Comparison of ENCODE assay signal across 8 cellular contexts in the genomic region with DNA sequence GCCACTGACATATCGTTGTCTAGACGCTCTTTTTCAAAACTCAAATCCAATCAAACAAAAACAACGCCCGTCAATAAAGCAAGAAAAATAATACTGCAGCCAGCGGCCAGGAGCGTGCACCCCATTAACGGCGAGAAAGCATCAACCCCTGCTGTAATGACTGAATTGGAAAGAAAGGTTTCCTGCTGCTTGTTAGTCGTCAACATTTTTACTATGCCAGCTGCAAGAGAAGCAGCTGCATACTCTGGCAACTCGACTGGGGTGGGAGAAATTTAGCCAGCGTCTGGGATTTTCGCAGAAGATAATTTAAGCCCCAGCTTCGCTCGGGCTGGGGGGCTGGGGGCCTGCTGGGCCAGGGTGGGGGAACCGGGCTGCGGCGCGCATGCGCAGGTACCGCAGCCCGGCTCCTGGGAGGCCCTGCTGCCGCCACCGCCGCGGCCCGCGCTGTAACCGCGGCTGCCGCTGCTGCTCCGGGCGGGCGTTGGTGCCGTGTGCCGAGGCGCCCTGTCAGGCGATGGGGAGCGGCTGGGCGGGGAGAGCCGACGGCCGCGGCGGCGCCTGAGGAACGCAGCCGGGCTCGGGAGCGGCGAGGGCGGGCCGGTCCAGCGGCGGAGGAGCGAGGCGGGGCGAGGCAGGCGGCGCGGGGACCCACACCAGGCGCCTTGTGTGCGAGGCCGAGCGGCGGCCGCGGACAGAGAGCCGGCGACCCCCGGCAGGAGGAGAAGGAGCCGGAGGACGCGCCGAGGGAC. TPM values are rescaled to one million over a fixed set of nuclear protein-coding genes. Genes with fewer than 3 reads are reported as not detected.
DNase-seq lines count a peak whose midpoint lies in the region; ATAC-seq and TF ChIP-seq lines count a peak whose summit lies in the region.

No MANE protein-coding gene starts in this region.

- H3K27ac ChIP-seq in ACC112 (ENCODE audit: low read depth, low read length): peak overlapping the region; percentile 79

- H3K27me3 ChIP-seq in ACC112 (ENCODE audit: insufficient read depth, low read length): no peaks in the 10 kb centered on the region
- H3K27me3 ChIP-seq in kidney epithelial cell (ENCODE audit: control insufficient read depth, insufficient read depth, low read length): no peaks in the 10 kb centered on the region

- ATAC-seq in GM18867 (IDR thresholded peaks at IDR 0.05; ENCODE audit: unreplicated experiment) (peak; percentile 56), HG03095 (IDR thresholded peaks at IDR 0.05; ENCODE audit: unreplicated experiment) (peak; percentile 43)

- H3K79me2 ChIP-seq in ACC112 (ENCODE audit: control insufficient read depth, insufficient read depth, low read length, unreplicated experiment): peaks cover 54% of the 10 kb centered on the region

- peak; percentile 70 for DNase-seq in NCI-H2196 treated with DMSO at 0.1 percent for 48 hours (lab: John Stamatoyannopoulos, UW; ENCODE audit: unreplicated experiment)
- peak; percentile 21 to 55 (median 42) for DNase-seq in activated CD4-positive, CD25-positive, alpha-beta regulatory T cell (lab: John Stamatoyannopoulos, UW)
- DNase-seq in central memory CD4-positive, alpha-beta T cell: peak; percentile 79
- peak; percentile 12 for DNase-seq in kidney epithelial cell (ENCODE audit: low read depth)
- DNase-seq in stimulated activated CD4-positive, alpha-beta T cell treated with anti-CD3 and anti-CD28 coated beads, Interleukin-15, amount 100 ng/mL, for 1 hour (ENCODE audit: low read depth in 1 of 2, low spot score in 1 of 2): peak; percentile 58 to 60

- TF ChIP-seq CTCF in kidney epithelial cell (IDR thresholded peaks at IDR 0.05; ENCODE audit: insufficient read depth, low read length, poor library complexity, severe bottlenecking): no peak

- peak overlapping the region; percentile 73 for H2AFZ ChIP-seq in ACC112 (ENCODE audit: low read length, unreplicated experiment)

- peak overlapping the region; percentile 97 for H3K4me3 ChIP-seq in ACC112 (ENCODE audit: low read depth, low read length)
- peak overlapping the region; percentile 91 for H3K4me3 ChIP-seq in kidney epithelial cell (ENCODE audit: low read depth, low read length)

- H3K4me1 ChIP-seq in ACC112 (ENCODE audit: control insufficient read depth, insufficient read depth, low read length, unreplicated experiment): peaks cover 12% of the 10 kb centered on the region

- H3K36me3 ChIP-seq in ACC112 (ENCODE audit: insufficient read depth, low read length) (no peaks in the 10 kb centered on the region), kidney epithelial cell (ENCODE audit: control insufficient read depth, insufficient read depth, low read length) (no peaks in the 10 kb centered on the region)

RNA-seq across cellular contexts. Expression of gene STXBP5, which starts 0.7 kb away (rescaled TPM):
- 15.8 and 18.6 TPM in 2 replicates for total RNA-seq in kidney epithelial cell

Comparison
In these comparisons a context has a peak if more than half of its experiments do, and no peak if none do; other contexts are left out.
1. Peak in every context shown above with its lines: DNase-seq, ATAC-seq, H3K4me3 ChIP-seq and H3K27ac ChIP-seq.
2. DNase-seq: peak in every context shown above with its lines; median percentile 79 in central memory CD4-positive, alpha-beta T cell; 70 in NCI-H2196 treated with DMSO at 0.1 percent for 48 hours; 59 in stimulated activated CD4-positive, alpha-beta T cell treated with anti-CD3 and anti-CD28 coated beads, Interleukin-15, amount 100 ng/mL, for 1 hour; 42 in activated CD4-positive, CD25-positive, alpha-beta regulatory T cell; 12 in kidney epithelial cell.